In genomic region chr6:93932175-93932574, GRCh38 we compare ENCODE assay signal across 22 cellular contexts.
"Had no signal": no experiment of that assay in that cellular context is flagged by ENCODE, and none has a peak within 500 bp of the region (broad histone marks: within the 10 kb centered on the region; RNA-seq: fewer than 3 reads in every experiment).

No MANE protein-coding gene starts in this region.

- DNase-seq: KBM-7, MV-4-11, NCI-H1048, NCI-H1105, NCI-H1417, NCI-H146, NCI-H1694 treated with DMSO at 0.1 percent for 48 hours, NCI-H1930, NCI-H2081, NCI-H2107, NCI-H226, NCI-H446, NCI-H510A, NCI-H524 treated with DMSO at 0.1 percent for 48 hours, NCI-H69, NCI-H774, Right ventricle myocardium superior, RPMI8226, SIG-M5, SW 1271 had no signal

- H3K4me1 ChIP-seq: SJSA1 had no signal

- H3K36me3 ChIP-seq: SJSA1 had no signal

- H3K27me3 ChIP-seq: SJSA1 had no signal

- H3K27ac ChIP-seq: SJSA1, SK-N-MC had no signal

- H3K4me3 ChIP-seq: SJSA1, SK-N-MC had no signal
